In genomic region chr4:111788046-111788642, GRCh38 we compare ENCODE assay signal across 20 cellular contexts.
DNase-seq lines count a peak whose midpoint lies in the region; ATAC-seq and TF ChIP-seq lines count a peak whose summit lies in the region.
"Had no signal": no experiment of that assay in that cellular context is flagged by ENCODE, and none has a peak within 500 bp of the region (broad histone marks: within the 10 kb centered on the region; RNA-seq: fewer than 3 reads in every experiment).

No MANE protein-coding gene starts in this region.

- WGBS in gastroesophageal sphincter (ENCODE audit: low coverage in 1 of 2), 2 donors, result 32 to 61% methylated on average over 3 to 5 of the region's 22 CpGs

- ATAC-seq in foreskin keratinocyte (peak; percentile 44), HG02981 (IDR thresholded peaks at IDR 0.05; ENCODE audit: unreplicated experiment) (no peak), gastroesophageal sphincter (no peak)
- ATAC-seq: activated naive CD8-positive, alpha-beta T cell treated with anti-CD3 and anti-CD28 coated beads, Interleukin-2, amount 50 U/mL, for 24 hours; effector memory CD8-positive, alpha-beta T cell; upper lobe of right lung had no signal

- no peaks in the 10 kb centered on the region for H3K9me3 ChIP-seq in gastroesophageal sphincter
- H3K9me3 ChIP-seq: HAP-1, SJSA1, upper lobe of right lung had no signal

- TF ChIP-seq POLR2A in gastroesophageal sphincter (IDR thresholded peaks at IDR 0.05), result no peak

- TF ChIP-seq CTCF in foreskin keratinocyte (conservative IDR thresholded peaks at IDR 0.05) (no peak), mesothelial cell of epicardium (IDR thresholded peaks at IDR 0.05; ENCODE audit: unreplicated experiment) (no peak), gastroesophageal sphincter (IDR thresholded peaks at IDR 0.05) (no peak)

- H3K4me3 Mint-ChIP-seq in mesothelial cell of epicardium, result peak overlapping the region; percentile 56
- H3K4me3 Mint-ChIP-seq: activated naive CD8-positive, alpha-beta T cell treated with anti-CD3 and anti-CD28 coated beads, Interleukin-2, amount 50 U/mL, for 24 hours; central memory CD8-positive, alpha-beta T cell; effector memory CD8-positive, alpha-beta T cell had no signal

- H3K9me3 Mint-ChIP-seq in mesothelial cell of epicardium, result no peaks in the 10 kb centered on the region
- H3K9me3 Mint-ChIP-seq: activated naive CD8-positive, alpha-beta T cell treated with anti-CD3 and anti-CD28 coated beads, Interleukin-2, amount 50 U/mL, for 24 hours had no signal

- no peaks in the 10 kb centered on the region for H3K36me3 Mint-ChIP-seq in mesothelial cell of epicardium

- H3K4me1 Mint-ChIP-seq in mesothelial cell of epicardium, result peaks cover 40% of the 10 kb centered on the region
- H3K4me1 Mint-ChIP-seq: activated naive CD8-positive, alpha-beta T cell treated with anti-CD3 and anti-CD28 coated beads, Interleukin-2, amount 50 U/mL, for 24 hours; central memory CD8-positive, alpha-beta T cell had no signal

- H3K4me1 ChIP-seq in foreskin keratinocyte, result no peaks in the 10 kb centered on the region
- peaks cover 0 to 6% (median 0%) of the 10 kb centered on the region in 3 donors for H3K4me1 ChIP-seq in gastroesophageal sphincter
- H3K4me1 ChIP-seq: HAP-1, SJSA1, upper lobe of right lung had no signal

- peaks cover 24% of the 10 kb centered on the region for H3K27me3 Mint-ChIP-seq in mesothelial cell of epicardium (ENCODE audit: low read depth)
- H3K27me3 Mint-ChIP-seq: activated naive CD8-positive, alpha-beta T cell treated with anti-CD3 and anti-CD28 coated beads, Interleukin-2, amount 50 U/mL, for 24 hours; central memory CD8-positive, alpha-beta T cell; effector memory CD8-positive, alpha-beta T cell had no signal

- no peak overlapping the region for H3K4me3 ChIP-seq in gastroesophageal sphincter
- H3K4me3 ChIP-seq: HAP-1, SJSA1, upper lobe of right lung had no signal

- no peaks in the 10 kb centered on the region for H3K36me3 ChIP-seq in gastroesophageal sphincter
- H3K36me3 ChIP-seq: HAP-1, SJSA1, upper lobe of right lung had no signal

- peak; percentile 21 for DNase-seq in NCI-H748 (lab: John Stamatoyannopoulos, UW; ENCODE audit: unreplicated experiment)
- no peak for DNase-seq in NCI-H748 treated with DMSO at 0.1 percent for 48 hours (lab: John Stamatoyannopoulos, UW)
- DNase-seq in foreskin keratinocyte, result no peak
- DNase-seq in mesothelial cell of epicardium (ENCODE audit: low spot score in 2 of 2, unreplicated experiment in 2 of 2), result peak in 1 of 2 experiments; percentile 41
- DNase-seq in activated CD8-positive, alpha-beta memory T cell treated with anti-CD3 and anti-CD28 coated beads, Interleukin-2, amount 50 U/mL, for 48 hours, result no peak
- no peak for DNase-seq in DMS79 (lab: John Stamatoyannopoulos, UW)
- DNase-seq: activated CD8-positive, alpha-beta memory T cell treated with anti-CD3 and anti-CD28 coated beads for 24 hours; activated naive CD8-positive, alpha-beta T cell treated with anti-CD3 and anti-CD28 coated beads, Interleukin-2, amount 50 U/mL, for 24 hours; C1 segment of cervical spinal cord; DMS 273 treated with DMSO at 0.1 percent for 48 hours; effector memory CD8-positive, alpha-beta T cell; hippocampal formation; NCI-H1105 treated with DMSO at 0.1 percent for 48 hours; stimulated activated naive CD4-positive, alpha-beta T cell; upper lobe of right lung had no signal

- no peak for TF ChIP-seq EP300 in gastroesophageal sphincter (IDR thresholded peaks at IDR 0.05)

- no peak overlapping the region for H3K27ac Mint-ChIP-seq in mesothelial cell of epicardium
- H3K27ac Mint-ChIP-seq: activated naive CD8-positive, alpha-beta T cell treated with anti-CD3 and anti-CD28 coated beads, Interleukin-2, amount 50 U/mL, for 24 hours; effector memory CD8-positive, alpha-beta T cell had no signal

- H3K27me3 ChIP-seq in foreskin keratinocyte, result no peaks in the 10 kb centered on the region
- peaks cover 20% of the 10 kb centered on the region for H3K27me3 ChIP-seq in gastroesophageal sphincter
- H3K27me3 ChIP-seq: SJSA1 had no signal

- H3K27ac ChIP-seq in foreskin keratinocyte, result no peak overlapping the region
- no peak overlapping the region for H3K27ac ChIP-seq in gastroesophageal sphincter
- H3K27ac ChIP-seq: SJSA1, upper lobe of right lung had no signal
